24 cellular contexts compared by ENCODE assay signal in the genomic region with DNA sequence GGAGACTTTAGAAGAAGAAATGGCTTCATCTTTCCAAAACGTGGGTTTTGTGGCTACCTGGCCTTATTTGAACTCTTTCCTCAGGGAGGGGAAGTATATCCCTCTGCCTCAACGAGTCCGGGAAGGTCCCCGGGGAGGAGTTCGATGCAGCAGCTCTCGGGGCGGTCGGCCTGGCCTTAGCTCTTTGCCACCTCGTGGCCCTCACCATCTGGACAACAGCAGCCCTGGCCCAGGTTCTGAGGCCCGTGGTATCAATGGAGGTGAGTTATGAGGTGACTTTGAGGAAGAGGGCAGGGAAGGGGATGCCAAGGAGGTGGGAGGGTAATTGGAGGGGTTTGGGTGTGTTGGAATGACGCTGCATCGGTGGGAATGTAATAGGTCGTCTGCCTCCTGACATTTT. TPM values are rescaled to one million over a fixed set of nuclear protein-coding genes. Genes with fewer than 3 reads are reported as not detected.
A peak's percentile ranks its signal among the peaks of the same experiment; 100 is the strongest.
DNase-seq lines count a peak whose midpoint lies in the region; ATAC-seq and TF ChIP-seq lines count a peak whose summit lies in the region.
"Had no signal": no experiment of that assay in that cellular context is flagged by ENCODE, and none has a peak within 500 bp of the region (broad histone marks: within the 10 kb centered on the region; RNA-seq: fewer than 3 reads in every experiment).

No MANE protein-coding gene starts in this region.

- 95% methylated on average over 10 of the region's 13 CpGs for WGBS in mesenchymal stem cell
- WGBS in heart left ventricle, 4 donors = 87 to 89% (median 88%) methylated on average over 13 of the region's 13 CpGs

- H2BK12ac ChIP-seq in mesenchymal stem cell (ENCODE audit: low read length in 2 of 2) = no peak overlapping the region

- no peak overlapping the region for H2BK120ac ChIP-seq in mesenchymal stem cell (ENCODE audit: low read depth, low read length)

- H3K4me2 ChIP-seq in mesenchymal stem cell (ENCODE audit: low read length, poor library complexity, severe bottlenecking) = no peak overlapping the region

- H3K27me3 ChIP-seq in mesenchymal stem cell (ENCODE audit: control insufficient read depth in 1 of 2, insufficient read depth in 1 of 2, low read length in 2 of 2) (no peaks in the 10 kb centered on the region), heart left ventricle (no peaks in the 10 kb centered on the region)

- TF ChIP-seq CTCF in GM20000 (IDR thresholded peaks at IDR 0.05; ENCODE audit: extremely low read depth, missing control alignments) = no peak
- TF ChIP-seq CTCF in heart left ventricle (IDR thresholded peaks at IDR 0.05) = no peak

- ATAC-seq in activated naive CD8-positive, alpha-beta T cell treated with anti-CD3 and anti-CD28 coated beads, Interleukin-2, amount 50 U/mL, for 24 hours = no peak
- no peak for ATAC-seq in HG03135 (IDR thresholded peaks at IDR 0.05; ENCODE audit: unreplicated experiment)
- ATAC-seq in heart left ventricle = no peak
- ATAC-seq: HCT116, Panc1 had no signal

- intact Hi-C loops in activated naive CD4-positive, alpha-beta T cell treated with anti-CD3 and anti-CD28 coated beads for 36 hours (cut with micrococcal nuclease) = no loop called here
- intact Hi-C loops in heart left ventricle (cut with DNase I) = no loop called here

- no peak overlapping the region for H3K27ac ChIP-seq in mesenchymal stem cell (ENCODE audit: low read length, poor library complexity, severe bottlenecking)
- H3K27ac ChIP-seq in heart left ventricle = no peak overlapping the region
- H3K27ac ChIP-seq: SK-N-MC had no signal

- H3K79me1 ChIP-seq in mesenchymal stem cell (replicated peaks; ENCODE audit: low read length, poor library complexity, severe bottlenecking) = peaks cover 42% of the 10 kb centered on the region

- DNase-seq in activated naive CD4-positive, alpha-beta T cell treated with anti-CD3 and anti-CD28 coated beads for 36 hours = no peak
- no peak for DNase-seq in activated naive CD4-positive, alpha-beta T cell (lab: John Stamatoyannopoulos, UW)
- peak; percentile 3 for DNase-seq in GM20000 (ENCODE audit: low spot score)
- DNase-seq in activated naive CD8-positive, alpha-beta T cell treated with anti-CD3 and anti-CD28 coated beads, Interleukin-2, amount 50 U/mL, for 24 hours = no peak
- no peak for DNase-seq in mesenchymal stem cell
- DNase-seq in heart left ventricle = no peak
- DNase-seq in activated effector memory CD4-positive, alpha-beta T cell treated with anti-CD3 and anti-CD28 coated beads, Interleukin-2, amount 50 U/mL, for 16 hours = no peak
- DNase-seq: GOT3, Kasumi-1, NCI-H1092 treated with DMSO at 0.1 percent for 48 hours, NCI-H1436, NCI-H187, NCI-H2081 treated with DMSO at 0.1 percent for 48 hours, NCI-H2171, NCI-H226, NCI-H510A, NCI-H69, SIG-M5 had no signal

- H3K27me3 Mint-ChIP-seq in activated naive CD4-positive, alpha-beta T cell treated with anti-CD3 and anti-CD28 coated beads for 36 hours (ENCODE audit: low read depth) = no peaks in the 10 kb centered on the region
- H3K27me3 Mint-ChIP-seq in activated naive CD8-positive, alpha-beta T cell treated with anti-CD3 and anti-CD28 coated beads, Interleukin-2, amount 50 U/mL, for 24 hours = no peaks in the 10 kb centered on the region

- H3K9ac ChIP-seq in mesenchymal stem cell (ENCODE audit: low read length) = peak overlapping the region; percentile 13

- H2AFZ ChIP-seq in mesenchymal stem cell (ENCODE audit: low read depth, low read length) = no peak overlapping the region

- H2BK5ac ChIP-seq in mesenchymal stem cell (ENCODE audit: low read depth, low read length, poor library complexity, severe bottlenecking) = no peak overlapping the region

- H2AK5ac ChIP-seq in mesenchymal stem cell (ENCODE audit: low read length, severe bottlenecking) = no peak overlapping the region

- H3K14ac ChIP-seq in mesenchymal stem cell (ENCODE audit: low read length in 2 of 2) = no peak overlapping the region

- H3K9me3 Mint-ChIP-seq in activated naive CD4-positive, alpha-beta T cell treated with anti-CD3 and anti-CD28 coated beads for 36 hours = no peaks in the 10 kb centered on the region
- no peaks in the 10 kb centered on the region for H3K9me3 Mint-ChIP-seq in activated naive CD8-positive, alpha-beta T cell treated with anti-CD3 and anti-CD28 coated beads, Interleukin-2, amount 50 U/mL, for 24 hours

- H3K4me3 ChIP-seq in mesenchymal stem cell (ENCODE audit: insufficient read depth in 1 of 2, low read depth in 1 of 2, low read length in 2 of 2) = no peak overlapping the region
- no peak overlapping the region for H3K4me3 ChIP-seq in heart left ventricle
- H3K4me3 ChIP-seq: SK-N-MC had no signal

- no peak overlapping the region for H3K18ac ChIP-seq in mesenchymal stem cell (ENCODE audit: low read depth in 1 of 2, low read length in 2 of 2)

- TF ChIP-seq POLR2A in heart left ventricle (IDR thresholded peaks at IDR 0.05) = no peak

- H3K36me3 ChIP-seq in mesenchymal stem cell (ENCODE audit: control insufficient read depth in 1 of 2, insufficient read depth in 2 of 2, low read depth in 1 of 2, low read length in 2 of 2) (peaks cover 81 to 99% of the 10 kb centered on the region in 2 experiments), heart left ventricle (peaks cover 6 to 100% (median 100%) of the 10 kb centered on the region in 9 donors)

- H3K4me3 Mint-ChIP-seq in activated naive CD4-positive, alpha-beta T cell treated with anti-CD3 and anti-CD28 coated beads for 36 hours = no peak overlapping the region
- no peak overlapping the region for H3K4me3 Mint-ChIP-seq in activated naive CD8-positive, alpha-beta T cell treated with anti-CD3 and anti-CD28 coated beads, Interleukin-2, amount 50 U/mL, for 24 hours

- H3K23ac ChIP-seq in mesenchymal stem cell (ENCODE audit: low read length in 2 of 2) = no peak overlapping the region

- peaks cover 26% of the 10 kb centered on the region for H3K4me1 Mint-ChIP-seq in activated naive CD4-positive, alpha-beta T cell treated with anti-CD3 and anti-CD28 coated beads for 36 hours (ENCODE audit: low read depth)
- peaks cover 20% of the 10 kb centered on the region for H3K4me1 Mint-ChIP-seq in activated naive CD8-positive, alpha-beta T cell treated with anti-CD3 and anti-CD28 coated beads, Interleukin-2, amount 50 U/mL, for 24 hours

- H3K9me3 ChIP-seq in mesenchymal stem cell (ENCODE audit: control insufficient read depth, low read length) = no peaks in the 10 kb centered on the region
- no peaks in the 10 kb centered on the region for H3K9me3 ChIP-seq in heart left ventricle

- no peak overlapping the region for H3K4ac ChIP-seq in mesenchymal stem cell (ENCODE audit: low read depth in 1 of 2, low read length in 2 of 2)

- no peak overlapping the region for H2BK15ac ChIP-seq in mesenchymal stem cell (ENCODE audit: low read depth, poor library complexity, severe bottlenecking)

- no peak overlapping the region for H4K91ac ChIP-seq in mesenchymal stem cell (ENCODE audit: low read length)

- no peak overlapping the region for H4K8ac ChIP-seq in mesenchymal stem cell (ENCODE audit: low read length)

- H3K27ac Mint-ChIP-seq in activated naive CD4-positive, alpha-beta T cell treated with anti-CD3 and anti-CD28 coated beads for 36 hours = peak overlapping the region; percentile 11
- H3K27ac Mint-ChIP-seq in activated naive CD8-positive, alpha-beta T cell treated with anti-CD3 and anti-CD28 coated beads, Interleukin-2, amount 50 U/mL, for 24 hours = peak overlapping the region; percentile 49

- peaks cover 84% of the 10 kb centered on the region for H3K36me3 Mint-ChIP-seq in activated naive CD4-positive, alpha-beta T cell treated with anti-CD3 and anti-CD28 coated beads for 36 hours (ENCODE audit: low read depth)
- H3K36me3 Mint-ChIP-seq in activated naive CD8-positive, alpha-beta T cell treated with anti-CD3 and anti-CD28 coated beads, Interleukin-2, amount 50 U/mL, for 24 hours (ENCODE audit: low read depth) = peaks cover 91% of the 10 kb centered on the region

- H3K4me1 ChIP-seq in mesenchymal stem cell (ENCODE audit: control insufficient read depth, insufficient read depth, low read depth, low read length) (peaks cover 4% of the 10 kb centered on the region), heart left ventricle (peaks cover 0 to 8% (median 5%) of the 10 kb centered on the region in 12 donors)

- CTCF ChIA-PET in activated naive CD4-positive, alpha-beta T cell treated with anti-CD3 and anti-CD28 coated beads for 36 hours (lab: Charles Lee) = interaction anchor here (1.0 kb wide), 1 partner anchor 40 kb away, joined by 3 read pairs; no protein-coding TSS in a partner anchor

RNA-seq across cellular contexts. Expression of gene ATXN2L, which starts 7.7 kb away (rescaled TPM):
- 100 to 1,000 TPM; 392 to 408 TPM for total RNA-seq in activated naive CD4-positive, alpha-beta T cell treated with anti-CD3 and anti-CD28 coated beads for 36 hours
- polyA plus RNA-seq in mesenchymal stem cell (2013, experiment 1 of 2) = 139 TPM
- 131 TPM for polyA plus RNA-seq in mesenchymal stem cell (2013, experiment 2 of 2)
- 10 to 100 TPM; 33.7 to 73.9 (median 44.8) TPM for total RNA-seq in heart left ventricle
- polyA plus RNA-seq in heart left ventricle = 10 to 100 TPM; 43.5 to 48.9 TPM

RNA-seq across cellular contexts. Expression of gene TUFM, which starts 15.6 kb away (rescaled TPM):
- 100 to 1,000 TPM; 276 to 289 TPM for total RNA-seq in activated naive CD4-positive, alpha-beta T cell treated with anti-CD3 and anti-CD28 coated beads for 36 hours
- 102 TPM for polyA plus RNA-seq in mesenchymal stem cell (2013, experiment 1 of 2)
- 104 TPM for polyA plus RNA-seq in mesenchymal stem cell (2013, experiment 2 of 2)
- 100 to 1,000 TPM; 179 to 250 (median 225) TPM for total RNA-seq in heart left ventricle
- 100 to 1,000 TPM; 281 to 384 TPM for polyA plus RNA-seq in heart left ventricle

RNA-seq across cellular contexts. Expression of gene SH2B1, which starts 33.1 kb away (rescaled TPM):
- total RNA-seq in activated naive CD4-positive, alpha-beta T cell treated with anti-CD3 and anti-CD28 coated beads for 36 hours = 10 to 100 TPM; 28.4 to 33.9 TPM
- polyA plus RNA-seq in mesenchymal stem cell (2013, experiment 1 of 2) = 29.1 TPM
- polyA plus RNA-seq in mesenchymal stem cell (2013, experiment 2 of 2) = 28.9 TPM
- 10 to 100 TPM; 27.5 to 47.1 (median 34.7) TPM for total RNA-seq in heart left ventricle
- 10 to 100 TPM; 34.6 to 43.0 TPM for polyA plus RNA-seq in heart left ventricle

RNA-seq across cellular contexts. Expression of gene ATP2A1, which starts 47.8 kb away (rescaled TPM):
- 1 to 10 TPM; 4.2 to 5.3 TPM for total RNA-seq in activated naive CD4-positive, alpha-beta T cell treated with anti-CD3 and anti-CD28 coated beads for 36 hours
- polyA plus RNA-seq in mesenchymal stem cell (2013, experiment 1 of 2) = 0.54 TPM
- polyA plus RNA-seq in mesenchymal stem cell (2013, experiment 2 of 2) = 0.42 TPM
- total RNA-seq in heart left ventricle = under 1 TPM in 5 of 9 donors, not detected in 4; 0.15 to 0.63 (median 0.52) TPM
- polyA plus RNA-seq in heart left ventricle = under 1 TPM; 0.06 to 0.19 TPM
- total RNA-seq: Daoy, M059J had no signal

Comparison
In these comparisons a context has a peak if more than half of its experiments do, and no peak if none do; other contexts are left out.
1. RNA of gene ATXN2L, which starts 7.7 kb away (total RNA-seq): 392 to 408 TPM in activated naive CD4-positive, alpha-beta T cell treated with anti-CD3 and anti-CD28 coated beads for 36 hours; 33.7 to 73.9 TPM in heart left ventricle; every median in the first group is over 4 times any median in the second.